Comparison of ENCODE assay signal across 37 cellular contexts in the genomic region with DNA sequence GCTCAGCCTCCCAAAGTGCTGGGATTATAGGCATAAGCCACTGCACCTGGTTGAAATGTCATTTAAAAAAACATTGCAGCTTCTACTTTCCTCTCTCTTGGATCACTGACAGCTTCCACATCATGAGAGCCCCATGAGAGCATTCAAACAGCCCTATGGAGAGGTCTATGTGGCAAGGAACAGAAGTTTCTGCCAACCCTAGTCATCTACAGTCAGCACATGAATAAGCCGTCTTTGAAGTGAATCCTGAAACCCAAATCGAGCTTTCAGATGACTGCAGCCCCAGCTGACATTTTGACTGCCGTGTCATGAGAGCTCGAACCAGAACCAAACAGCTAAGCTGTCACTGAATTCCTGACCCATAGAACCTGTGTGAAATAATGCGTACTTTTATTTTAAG. TPM values are rescaled to one million over a fixed set of nuclear protein-coding genes. Genes with fewer than 3 reads are reported as not detected.
"Had no signal": no experiment of that assay in that cellular context is flagged by ENCODE, and none has a peak within 500 bp of the region (broad histone marks: within the 10 kb centered on the region; RNA-seq: fewer than 3 reads in every experiment).

No MANE protein-coding gene starts in this region.

- H2AFZ ChIP-seq: PC-9 had no signal

- H3K4me3 ChIP-seq: PC-9 had no signal

- H3K27ac ChIP-seq: KMS-11, PC-9, RWPE1, WERI-Rb-1 had no signal

- H3K9ac ChIP-seq: KMS-11 had no signal

- H3K36me3 ChIP-seq: WERI-Rb-1 had no signal

- H3K4me2 ChIP-seq: KMS-11, PC-9 had no signal

- DNase-seq: activated CD4-positive, alpha-beta T cell treated with anti-CD3 and anti-CD28 coated beads for 1 hour; activated CD4-positive, alpha-beta T cell treated with anti-CD3 and anti-CD28 coated beads for 48 hours; activated CD4-positive, CD25-positive, alpha-beta regulatory T cell; activated CD8-positive, alpha-beta memory T cell treated with anti-CD3 and anti-CD28 coated beads, Interleukin-2, amount 50 U/mL, for 4 hours; activated effector memory CD4-positive, alpha-beta T cell treated with Interleukin-2 at 50 U/mL for 16 hours; activated naive CD4-positive, alpha-beta T cell treated with anti-CD3 and anti-CD28 coated beads, Interleukin-2, amount 10 ng/mL, durations not matched to agents 7 days and 5 days; activated naive CD8-positive, alpha-beta T cell treated with anti-CD3 and anti-CD28 coated beads, Interleukin-2, amount 50 U/mL, for 24 hours; activated T-cell treated with anti-CD3 and anti-CD28 coated beads for 4 hours; activated T-cell treated with anti-CD3 and anti-CD28 coated beads, Interleukin-2, amount 50 U/mL, for 4 hours; anterior cingulate cortex; central memory CD4-positive, alpha-beta T cell; MM.1S; MV-4-11; NCI-H1092; NCI-H1436 treated with DMSO at 0.1 percent for 48 hours; NCI-H1694 treated with DMSO at 0.1 percent for 48 hours; NCI-H2029 treated with DMSO at 0.1 percent for 48 hours; NCI-H2107; NCI-H2171; NCI-H2227 treated with DMSO at 0.1 percent for 48 hours; NCI-H446; NCI-H510A treated with DMSO at 0.1 percent for 48 hours; NCI-H526 treated with DMSO at 0.1 percent for 48 hours; NCI-H82; PC-9; SIG-M5; T-cell; T-helper 17 cell; T-helper 9 cell; WERI-Rb-1 had no signal

RNA-seq across cellular contexts. Expression of a gene that starts 39.8 kb away (rescaled TPM):
- total RNA-seq: activated T-cell treated with anti-CD3 and anti-CD28 coated beads, Interleukin-2, amount 50 U/mL, for 4 hours; activated T-helper 1 cell treated with anti-CD3 and anti-CD28 coated beads, Interleukin-12 subunit alpha, Interleukin-12 subunit beta, Interleukin-2, Interleukin-4 antibody, amounts not matched to agents 30 ng/mL and 10 ng/mL and 1 ng/mL, durations not matched to agents 14 hours and 24 hours and 36 hours; LHCN-M2; OCI-LY7; Right ventricle myocardium inferior; SK-MEL-5; T-cell; T-helper 17 cell had no signal
